In genomic region chr19:39208175-39208795, GRCh38 we compare ENCODE assay signal across 1 cellular context.
TF ChIP-seq lines count a peak whose summit lies in the region.

No MANE protein-coding gene starts in this region.

TF ChIP-seq in H1, 55 proteins besides CTCF, POLR2A, EP300 and RAD21:
- TF ChIP-seq HDAC6 (IDR thresholded peaks at IDR 0.05; ENCODE audit: low read depth, low read length) (no peak), TEAD4 (IDR thresholded peaks at IDR 0.05; ENCODE audit: low read depth, low read length) (no peak), KDM1A (IDR thresholded peaks at IDR 0.05; ENCODE audit: borderline replicate concordance, low read length) (no peak), USF2 (IDR thresholded peaks at IDR 0.05; ENCODE audit: low read length) (no peak), CTBP2 (IDR thresholded peaks at IDR 0.05; ENCODE audit: borderline replicate concordance, insufficient read depth, insufficient read length, low read length) (no peak), SP2 (IDR thresholded peaks at IDR 0.05; ENCODE audit: low read length) (no peak), SAP30 (IDR thresholded peaks at IDR 0.05; ENCODE audit: insufficient read depth, insufficient replicate concordance, low read length) (no peak), E2F6 (IDR thresholded peaks at IDR 0.05) (no peak), SIN3A (conservative IDR thresholded peaks at IDR 0.05 in 1 of 2, IDR thresholded peaks at IDR 0.05 in 1 of 2; ENCODE audit: low read depth in 1 of 2, low read length in 2 of 2) (no peak), YY1 (IDR thresholded peaks at IDR 0.05; ENCODE audit: low read depth, low read length) (no peak), CBX5 (IDR thresholded peaks at IDR 0.05; ENCODE audit: low read depth, low read length) (no peak), MAX (IDR thresholded peaks at IDR 0.05) (no peak), BCL11A (IDR thresholded peaks at IDR 0.05; ENCODE audit: low read depth in 2 of 2, low read length in 2 of 2) (no peak), TCF12 (IDR thresholded peaks at IDR 0.05; ENCODE audit: low read depth, low read length) (no peak), CEBPB (IDR thresholded peaks at IDR 0.05; ENCODE audit: low read depth, low read length) (no peak), SP1 (IDR thresholded peaks at IDR 0.05; ENCODE audit: low read depth, low read length) (no peak), JUN (IDR thresholded peaks at IDR 0.05; ENCODE audit: low read depth, low read length) (no peak), ATF2 (IDR thresholded peaks at IDR 0.05; ENCODE audit: low read length) (no peak)
